In the genomic region with DNA sequence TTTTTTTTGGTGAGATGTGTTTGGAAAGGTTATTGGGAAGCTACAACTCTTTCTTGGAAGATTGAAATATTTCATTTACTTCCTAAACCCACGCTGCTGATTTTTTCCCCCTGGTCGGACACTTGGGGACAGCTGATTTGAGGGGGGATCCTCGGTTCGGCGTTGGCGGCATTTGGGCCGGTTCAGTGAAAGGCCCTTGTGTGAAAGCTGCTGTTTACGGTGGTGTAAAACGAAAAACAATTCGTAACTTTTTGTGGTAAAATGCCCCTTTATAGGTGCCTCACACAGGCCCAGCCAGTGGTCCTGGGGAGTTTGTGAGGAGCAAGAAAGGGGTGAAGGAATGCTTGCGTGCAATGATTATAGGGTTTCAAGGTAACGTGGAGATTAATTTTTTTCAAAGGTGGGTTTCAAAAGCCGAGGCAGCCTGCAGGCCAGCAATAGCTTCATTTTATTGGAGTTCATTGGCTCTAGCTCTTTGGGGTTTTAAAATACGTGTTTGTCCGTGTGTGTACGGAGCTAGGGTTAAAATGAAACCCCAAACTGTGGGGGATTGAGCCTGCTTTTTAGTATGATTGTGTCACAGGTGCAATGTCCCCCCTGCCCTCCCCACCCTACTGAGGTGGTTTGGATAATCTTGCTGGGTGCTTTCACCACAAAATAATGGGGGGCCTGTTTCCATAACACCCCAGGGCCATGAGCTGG, we compare ENCODE assay signal across 10 cellular contexts.
A peak's percentile ranks its signal among the peaks of the same experiment; 100 is the strongest.
DNase-seq lines count a peak whose midpoint lies in the region; ATAC-seq and TF ChIP-seq lines count a peak whose summit lies in the region.
"Had no signal": no experiment of that assay in that cellular context is flagged by ENCODE, and none has a peak within 500 bp of the region (broad histone marks: within the 10 kb centered on the region; RNA-seq: fewer than 3 reads in every experiment).

No MANE protein-coding gene starts in this region.

- no peaks in the 10 kb centered on the region for H3K9me3 ChIP-seq in right lobe of liver

- peak overlapping the region; percentile 93 to 97 (median 95) for H3K27ac ChIP-seq in right lobe of liver

- peaks cover 20% of the 10 kb centered on the region for H3K4me1 Mint-ChIP-seq in type B pancreatic cell (ENCODE audit: unreplicated experiment)

- no peak for TF ChIP-seq CTCF in astrocyte of the cerebellum (IDR thresholded peaks at IDR 0.05; ENCODE audit: low read depth, low read length, missing control alignments)
- no peak for TF ChIP-seq CTCF in right lobe of liver (IDR thresholded peaks at IDR 0.05)
- no peak for TF ChIP-seq CTCF in type B pancreatic cell (conservative IDR thresholded peaks at IDR 0.05)

- peaks cover 72% of the 10 kb centered on the region for H3K27me3 Mint-ChIP-seq in type B pancreatic cell

- H3K9me3 Mint-ChIP-seq in type B pancreatic cell = no peaks in the 10 kb centered on the region

- in situ Hi-C loops in astrocyte of the cerebellum (cut with HindIII; ENCODE audit: low sequenced_read_pairs) = loop anchor here (10.0 kb wide), 1 partner anchor 68 kb away; no protein-coding TSS in a partner anchor

- 9% methylated on average over 16 of the region's 16 CpGs for WGBS in right lobe of liver (ENCODE audit: insufficient coverage, low coverage, low lambda C conversion rate, missing lambda C conversion rate)

- no peaks in the 10 kb centered on the region for H3K27me3 ChIP-seq in right lobe of liver

- H3K4me3 Mint-ChIP-seq in type B pancreatic cell = peak overlapping the region; percentile 85

- H3K4me3 ChIP-seq in astrocyte of the cerebellum (ENCODE audit: low read depth, low read length) (peak overlapping the region; percentile 98), right lobe of liver (peak overlapping the region; percentile 86 to 95 (median 90))

- peaks cover 0 to 45% (median 16%) of the 10 kb centered on the region in 4 donors for H3K4me1 ChIP-seq in right lobe of liver

- H3K27ac Mint-ChIP-seq in type B pancreatic cell = no peak overlapping the region
- H3K27ac Mint-ChIP-seq: progenitor cell of endocrine pancreas had no signal

- intact Hi-C loops in right lobe of liver (cut with DNase I) = no loop called here

- H3K36me3 Mint-ChIP-seq in type B pancreatic cell = no peaks in the 10 kb centered on the region

- no peak for ATAC-seq in right lobe of liver
- ATAC-seq in HG02840 (IDR thresholded peaks at IDR 0.05; ENCODE audit: low FRiP score, unreplicated experiment) = no peak

- no peaks in the 10 kb centered on the region for H3K36me3 ChIP-seq in right lobe of liver

- no peak for TF ChIP-seq POLR2A in right lobe of liver (IDR thresholded peaks at IDR 0.05)

- DNase-seq in activated effector memory CD4-positive, alpha-beta T cell treated with anti-CD3 and anti-CD28 coated beads, Interleukin-2, amount 50 U/mL, for 16 hours = peak; percentile 21
- no peak for DNase-seq in activated effector memory CD4-positive, alpha-beta T cell treated with Interleukin-2 at 50 U/mL for 16 hours
- DNase-seq in astrocyte of the cerebellum (ENCODE audit: low read depth) = no peak
- DNase-seq in right lobe of liver = peak in 2 of 3 donors; percentile 22 to 33
- no peak for DNase-seq in type B pancreatic cell (ENCODE audit: extremely low spot score, unreplicated experiment)
- DNase-seq in NCI-H524 treated with DMSO at 0.1 percent for 48 hours (lab: John Stamatoyannopoulos, UW) = no peak
- no peak for DNase-seq in NCI-H82 (lab: John Stamatoyannopoulos, UW)
- DNase-seq: SIG-M5 had no signal

Comparison
In these comparisons a context has a peak if more than half of its experiments do, and no peak if none do; other contexts are left out.
1. DNase-seq: peak in activated effector memory CD4-positive, alpha-beta T cell treated with anti-CD3 and anti-CD28 coated beads, Interleukin-2, amount 50 U/mL, for 16 hours (single experiment) and right lobe of liver (2 of 3); none in activated effector memory CD4-positive, alpha-beta T cell treated with Interleukin-2 at 50 U/mL for 16 hours (single experiment), astrocyte of the cerebellum (single experiment), type B pancreatic cell (single experiment), NCI-H524 treated with DMSO at 0.1 percent for 48 hours (single experiment) and NCI-H82 (single experiment).